1 cellular context compared by ENCODE assay signal in genomic region chr5:14171091-14171490, GRCh38.
TF ChIP-seq lines count a peak whose summit lies in the region.

No MANE protein-coding gene starts in this region.

TF ChIP-seq in IMR-90, 13 proteins besides CTCF, POLR2A, EP300 and RAD21:
- TF ChIP-seq MAFK (IDR thresholded peaks at IDR 0.05; ENCODE audit: low read depth, low read length), result no peak
- no peak for TF ChIP-seq CHD1 (IDR thresholded peaks at IDR 0.05; ENCODE audit: low read depth, low read length)
- no peak for TF ChIP-seq BHLHE40 (IDR thresholded peaks at IDR 0.05; ENCODE audit: low read depth, low read length)
- TF ChIP-seq FOS (IDR thresholded peaks at IDR 0.05; ENCODE audit: low read depth, low read length), result no peak
- no peak for TF ChIP-seq NFE2L2 (IDR thresholded peaks at IDR 0.05; ENCODE audit: low read depth, low read length)
- TF ChIP-seq MAZ (IDR thresholded peaks at IDR 0.05; ENCODE audit: borderline replicate concordance, low read depth, low read length), result no peak
- TF ChIP-seq SMC3 (IDR thresholded peaks at IDR 0.05; ENCODE audit: low read depth, low read length), result no peak
